Comparison of ENCODE assay signal across 8 cellular contexts in the genomic region with DNA sequence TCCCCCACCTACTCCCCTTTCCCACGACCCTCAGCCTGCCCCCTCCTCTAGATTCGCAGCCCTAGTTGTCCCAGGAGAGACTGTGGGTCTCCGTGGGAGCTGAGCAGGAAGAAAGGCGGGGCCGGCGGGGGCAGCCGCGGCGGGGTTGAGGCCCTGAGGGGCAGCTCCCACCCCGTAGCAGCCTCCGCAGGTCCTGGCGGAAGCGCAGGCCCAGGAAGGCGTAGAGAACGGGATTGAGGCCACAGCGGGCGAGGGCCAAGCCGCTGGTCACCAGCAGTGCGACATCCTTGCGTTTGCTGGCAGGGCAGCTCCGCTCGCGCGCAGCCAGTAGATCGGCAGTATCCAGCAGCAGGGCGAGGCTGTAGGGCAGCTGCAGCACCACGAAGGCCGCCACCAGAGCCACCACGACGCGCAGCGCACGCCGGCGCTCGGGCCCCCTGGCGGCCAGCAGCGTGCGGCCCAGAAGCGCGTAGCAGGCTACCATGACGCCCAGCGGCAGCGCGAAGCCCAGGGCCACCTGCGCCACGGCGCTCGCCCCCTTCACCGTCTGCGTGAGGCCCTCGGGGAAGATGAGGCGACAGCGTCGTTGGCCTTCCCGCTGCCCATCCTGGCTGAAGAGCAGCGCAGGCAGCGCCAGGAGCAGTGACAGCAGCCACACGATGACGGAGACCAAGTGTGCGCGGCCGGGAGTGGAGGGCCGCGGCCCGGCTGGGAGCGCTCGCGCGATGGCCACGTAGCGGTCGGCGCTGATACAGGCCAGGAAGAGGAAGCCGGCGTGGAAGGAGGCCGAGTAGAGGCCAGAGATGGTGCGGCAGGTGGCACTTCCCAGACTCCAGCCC. TPM values are rescaled to one million over a fixed set of nuclear protein-coding genes. Genes with fewer than 3 reads are reported as not detected.
DNase-seq lines count a peak whose midpoint lies in the region; ATAC-seq and TF ChIP-seq lines count a peak whose summit lies in the region.

No MANE protein-coding gene starts in this region.

- H3K9ac ChIP-seq in parathyroid adenoma, result peak overlapping the region; percentile 49

- peak overlapping the region; percentile 85 for H2AFZ ChIP-seq in parathyroid adenoma

- H3K4me1 ChIP-seq in SJSA1 (replicated peaks), result peaks cover 48% of the 10 kb centered on the region
- H3K4me1 ChIP-seq in parathyroid adenoma, result peaks cover 17% of the 10 kb centered on the region
- H3K4me1 ChIP-seq in aorta (ENCODE audit: control insufficient read depth in 1 of 2, insufficient read depth in 2 of 2, low read length in 2 of 2), result no peaks in the 10 kb centered on the region

- intact Hi-C loops in cardiac septum (cut with DNase I), result loop anchor here (1.0 to 5.0 kb wide), 3 partner anchors 61 to 101 kb away; a partner anchor contains a TSS
- intact Hi-C loops in aorta (cut with DNase I), result loop anchor here (2.0 to 5.0 kb wide), 4 partner anchors 71 to 103 kb away; a partner anchor contains a TSS

- H3K9me3 ChIP-seq in KOPT-K1 (ENCODE audit: insufficient read depth, low read length, poor library complexity, severe bottlenecking) (no peaks in the 10 kb centered on the region), SJSA1 (replicated peaks) (no peaks in the 10 kb centered on the region), parathyroid adenoma (ENCODE audit: control insufficient read depth, low read length) (no peaks in the 10 kb centered on the region), aorta (ENCODE audit: control insufficient read depth, low read length) (no peaks in the 10 kb centered on the region)

- TF ChIP-seq CTCF in parathyroid adenoma (IDR thresholded peaks at IDR 0.05), result peak; percentile 88

- peaks cover 9% of the 10 kb centered on the region for H3K79me2 ChIP-seq in parathyroid adenoma

- H3K27ac ChIP-seq in KOPT-K1 (ENCODE audit: low read depth, low read length, poor library complexity, severe bottlenecking), result peak overlapping the region; percentile 46
- H3K27ac ChIP-seq in SJSA1, result peak overlapping the region; percentile 51
- H3K27ac ChIP-seq in adipose tissue (ENCODE audit: low read depth, low read length), result peak overlapping the region; percentile 80
- H3K27ac ChIP-seq in parathyroid adenoma, result peak overlapping the region; percentile 97
- peak overlapping the region; percentile 47 to 85 for H3K27ac ChIP-seq in aorta (ENCODE audit: low read depth in 1 of 2, low read length in 2 of 2)

- H3K27me3 ChIP-seq in SJSA1 (replicated peaks) (no peaks in the 10 kb centered on the region; the same call in 1 of the 2 replicates), parathyroid adenoma (ENCODE audit: control insufficient read depth, insufficient read depth, low read length) (no peaks in the 10 kb centered on the region), aorta (ENCODE audit: control insufficient read depth in 1 of 2, insufficient read depth in 2 of 2, low read length in 1 of 2) (no peaks in the 10 kb centered on the region)

- peak overlapping the region; percentile 95 for H3K4me2 ChIP-seq in parathyroid adenoma (ENCODE audit: low read length)

- peak; percentile 75 to 80 for DNase-seq in SJSA1 (ENCODE audit: low read depth in 1 of 2, low spot score in 2 of 2)
- DNase-seq in cardiac septum (ENCODE audit: low spot score), result peak; percentile 90
- DNase-seq in aorta, result peak; percentile 87 to 92
- no peak for DNase-seq in NK-92 treated with Interleukin-12 subunit alpha and Interleukin-12 subunit beta, amount 100 ng/mL, for 24 hours (lab: John Stamatoyannopoulos, UW)

- H3K36me3 ChIP-seq in KOPT-K1 (ENCODE audit: insufficient read depth, low read length), result no peaks in the 10 kb centered on the region
- no peaks in the 10 kb centered on the region; the same call in 1 of the 2 replicates for H3K36me3 ChIP-seq in SJSA1
- no peaks in the 10 kb centered on the region for H3K36me3 ChIP-seq in parathyroid adenoma (ENCODE audit: control insufficient read depth, insufficient read depth, low read length)
- H3K36me3 ChIP-seq in aorta (ENCODE audit: control insufficient read depth in 1 of 2, insufficient read depth in 2 of 2, low read length in 1 of 2), result no peaks in the 10 kb centered on the region

- ATAC-seq in aorta (ENCODE audit: low FRiP score), result peak; percentile 61

- H3K4me3 ChIP-seq in GM08714 (ENCODE audit: low read length), result peak overlapping the region; percentile 51; the same call in 1 of the 2 replicates
- H3K4me3 ChIP-seq in SJSA1, result peak overlapping the region; percentile 29
- H3K4me3 ChIP-seq in parathyroid adenoma (ENCODE audit: low read depth, low read length), result peak overlapping the region; percentile 47
- H3K4me3 ChIP-seq in aorta (ENCODE audit: low read length in 2 of 2), result no peak overlapping the region

- WGBS in adipose tissue, 3 donors, result 4 to 7% (median 6%) methylated on average over 72 to 78 of the region's 78 CpGs
- WGBS in aorta, 2 donors, result 3 to 5% methylated on average over 69 to 78 of the region's 78 CpGs

RNA-seq across cellular contexts. Expression of a gene that starts 1.9 kb away (rescaled TPM):
- not detected in 2 replicates for total RNA-seq in SJSA1 (2014; rRNA removed; shearing (Covaris generic))
- polyA plus RNA-seq in adipose tissue, result 1 to 10 TPM; 1.3 to 2.6 (median 1.3) TPM
- 1.2 TPM for total RNA-seq in cardiac septum
- total RNA-seq in aorta, result 1 to 10 TPM; 2.5 to 3.4 TPM
- 1 to 10 TPM in 1 of 2 donors, under 1 TPM in 1; 0.50 to 3.7 TPM for polyA plus RNA-seq in aorta

RNA-seq across cellular contexts. Expression of a gene that starts 2.6 kb away (rescaled TPM):
- 0.34 and 1.1 TPM in 2 replicates for total RNA-seq in SJSA1 (2014; rRNA removed; shearing (Covaris generic))
- 1 to 10 TPM; 5.9 to 8.3 (median 7.0) TPM for polyA plus RNA-seq in adipose tissue
- 7.0 TPM for total RNA-seq in cardiac septum
- total RNA-seq in aorta, result 10 to 100 TPM in 1 of 2 donors, 1 to 10 TPM in 1; 7.6 to 25.8 TPM
- 10 to 100 TPM in 1 of 2 donors, 1 to 10 TPM in 1; 1.0 to 11.5 TPM for polyA plus RNA-seq in aorta

RNA-seq across cellular contexts. Expression of a gene that starts 2.9 kb away (rescaled TPM):
- 3.8 and 8.8 TPM in 2 replicates for total RNA-seq in SJSA1 (2014; rRNA removed; shearing (Covaris generic))
- 10 to 100 TPM; 30.4 to 67.4 (median 30.9) TPM for polyA plus RNA-seq in adipose tissue
- total RNA-seq in cardiac septum, result 20.2 TPM
- total RNA-seq in aorta, result 10 to 100 TPM; 27.0 to 47.5 TPM
- 10 to 100 TPM; 10.0 to 59.3 TPM for polyA plus RNA-seq in aorta

RNA-seq across cellular contexts. Expression of a gene that starts 20.6 kb away (rescaled TPM):
- total RNA-seq in SJSA1 (2014; rRNA removed; shearing (Covaris generic)), result 0.92 and 3.5 TPM in 2 replicates
- polyA plus RNA-seq in adipose tissue (10 to 100 TPM; 13.9 to 62.7 (median 24.0) TPM), aorta (10 to 100 TPM; 23.9 to 72.2 TPM)
- total RNA-seq in cardiac septum (21.9 TPM), aorta (10 to 100 TPM; 23.4 to 42.6 TPM)

Comparison
In these comparisons a context has a peak if more than half of its experiments do, and no peak if none do; other contexts are left out.
1. H3K4me3 ChIP-seq: peak in GM08714 (single experiment), SJSA1 (single experiment) and parathyroid adenoma (single experiment); none in aorta (0 of 2).
2. H3K27ac ChIP-seq: peak in every context shown above with its lines; median percentile 97 in parathyroid adenoma; 80 in adipose tissue; 66 in aorta; 51 in SJSA1; 46 in KOPT-K1.